In the genomic region with DNA sequence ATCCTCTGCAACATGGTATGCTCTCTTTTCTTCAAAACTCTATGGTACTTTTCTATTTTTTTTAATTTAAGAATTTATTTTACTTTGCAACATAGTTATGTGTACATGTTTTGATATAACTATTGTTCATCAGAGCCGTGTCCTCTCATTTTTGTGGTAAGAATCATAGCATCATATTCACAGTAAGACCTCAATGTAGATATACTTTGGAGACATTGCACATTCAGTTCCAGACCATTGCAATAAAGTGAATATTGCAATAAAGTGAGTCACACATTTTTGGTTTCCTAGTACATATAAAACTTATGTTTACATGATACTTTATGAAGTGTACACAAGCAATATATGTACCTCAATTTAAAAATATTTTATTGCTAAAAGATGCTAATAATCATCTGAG, we compare ENCODE assay signal across 38 cellular contexts. TPM values are rescaled to one million over a fixed set of nuclear protein-coding genes. Genes with fewer than 3 reads are reported as not detected.
"Had no signal": no experiment of that assay in that cellular context is flagged by ENCODE, and none has a peak within 500 bp of the region (broad histone marks: within the 10 kb centered on the region; RNA-seq: fewer than 3 reads in every experiment).

No MANE protein-coding gene starts in this region.

- H3K27me3 ChIP-seq: adrenal gland, ascending aorta, body of pancreas, brain microvascular endothelial cell, breast epithelium had no signal

- H3K36me3 ChIP-seq: adrenal gland, ascending aorta, brain microvascular endothelial cell, breast epithelium had no signal

- H3K4me1 ChIP-seq: adrenal gland, ascending aorta, body of pancreas, breast epithelium had no signal

- H3K4me3 ChIP-seq: adrenal gland, ascending aorta, body of pancreas, breast epithelium had no signal

- DNase-seq: activated B cell treated with CpG ODN at 0.5 μM for 24 hours; activated CD4-positive, alpha-beta memory T cell treated with anti-CD3 and anti-CD28 coated beads for 36 hours; activated CD4-positive, alpha-beta T cell treated with anti-CD3 and anti-CD28 coated beads for 4 hours; activated CD4-positive, alpha-beta T cell treated with anti-CD3 and anti-CD28 coated beads, Interleukin-2, amount 10 ng/mL, durations not matched to agents 24 days and 14 days; activated CD4-positive, alpha-beta T cell treated with anti-CD3 and anti-CD28 coated beads, Interleukin-2, amount 50 U/mL, for 1 hour; activated CD4-positive, alpha-beta T cell treated with anti-CD3 and anti-CD28 coated beads, Interleukin-2, amount 50 U/mL, for 4 hours; activated CD4-positive, CD25-positive, alpha-beta regulatory T cell treated with anti-CD3 and anti-CD28 coated beads, Interleukin-2, amount 50 U/mL, for 72 hours; activated CD8-positive, alpha-beta memory T cell treated with anti-CD3 and anti-CD28 coated beads, Interleukin-2, amount 50 U/mL, for 4 hours; activated CD8-positive, alpha-beta T cell treated with anti-CD3 and anti-CD28 coated beads for 36 hours; activated effector memory CD4-positive, alpha-beta T cell treated with anti-CD3 and anti-CD28 coated beads, Interleukin-2, amount 50 U/mL, for 16 hours; activated gamma-delta T cell treated with Interleukin-2 at 50 U/mL for 16 hours; activated naive CD4-positive, alpha-beta T cell; activated naive CD4-positive, alpha-beta T cell treated with anti-CD3 and anti-CD28 coated beads for 36 hours; activated naive CD4-positive, alpha-beta T cell treated with anti-CD3 and anti-CD28 coated beads, Interleukin-2, amount 50 U/mL, for 16 hours; activated naive CD8-positive, alpha-beta T cell treated with anti-CD3 and anti-CD28 coated beads for 36 hours; activated T-cell treated with anti-CD3 and anti-CD28 coated beads for 4 hours; activated T-cell treated with anti-CD3 and anti-CD28 coated beads, Interleukin-2, amount 50 U/mL, for 1 hour; activated T-cell treated with anti-CD3 and anti-CD28 coated beads, Interleukin-2, amount 50 U/mL, for 4 hours; activated T-cell treated with anti-CD3 and anti-CD28 coated beads, Interleukin-2, amount 50 U/mL, for 72 hours; adrenal gland; amygdala; anterior cingulate cortex; body of pancreas; brain microvascular endothelial cell; central memory CD4-positive, alpha-beta T cell; T-cell; T-helper 17 cell; T1000 had no signal

- H3K27ac ChIP-seq: adrenal gland, ascending aorta, body of pancreas, brain microvascular endothelial cell, breast epithelium, VCaP had no signal

- H3K9me3 ChIP-seq: adrenal gland, ascending aorta, body of pancreas had no signal

- ATAC-seq: activated CD8-positive, alpha-beta T cell treated with anti-CD3 and anti-CD28 coated beads for 36 hours; activated naive CD4-positive, alpha-beta T cell treated with anti-CD3 and anti-CD28 coated beads, Interleukin-2, amount 50 U/mL, for 72 hours; activated T-cell treated with anti-CD3 and anti-CD28 coated beads, Interleukin-2, amount 50 U/mL, for 4 hours; activated T-cell treated with anti-CD3 and anti-CD28 coated beads, Interleukin-2, amount 50 U/mL, for 72 hours; activated T-helper 17 cell treated with anti-CD3 and anti-CD28 coated beads, Interleukin-2, amount 50 U/mL, for 72 hours; body of pancreas; T-cell; T-helper 17 cell had no signal

RNA-seq across cellular contexts. Expression of gene LINC00305, which starts 22.7 kb away (rescaled TPM):
- total RNA-seq: activated B cell treated with CpG ODN at 0.5 μM for 24 hours; activated CD4-positive, alpha-beta memory T cell treated with anti-CD3 and anti-CD28 coated beads for 36 hours; activated CD4-positive, alpha-beta T cell treated with anti-CD3 and anti-CD28 coated beads, Interleukin-2, amount 10 ng/mL, durations not matched to agents 24 days and 14 days; activated CD8-positive, alpha-beta memory T cell treated with anti-CD3 and anti-CD28 coated beads for 36 hours; activated CD8-positive, alpha-beta T cell treated with anti-CD3 and anti-CD28 coated beads for 36 hours; activated naive CD4-positive, alpha-beta T cell treated with anti-CD3 and anti-CD28 coated beads for 36 hours; activated naive CD4-positive, alpha-beta T cell treated with anti-CD3 and anti-CD28 coated beads, Interleukin-2, amount 50 U/mL, for 72 hours; activated naive CD8-positive, alpha-beta T cell treated with anti-CD3 and anti-CD28 coated beads for 36 hours; activated T-cell treated with anti-CD3 and anti-CD28 coated beads, Interleukin-2, amount 50 U/mL, for 4 hours; activated T-cell treated with anti-CD3 and anti-CD28 coated beads, Interleukin-2, amount 50 U/mL, for 72 hours; activated T-helper 1 cell treated with anti-CD3 and anti-CD28 coated beads, Interleukin-12 subunit alpha, Interleukin-12 subunit beta, Interleukin-2, Interleukin-4 antibody, amounts not matched to agents 30 ng/mL and 10 ng/mL and 1 ng/mL, durations not matched to agents 14 hours and 24 hours and 36 hours; activated T-helper 17 cell treated with anti-CD3 and anti-CD28 coated beads, Interleukin-2, amount 50 U/mL, for 72 hours; adrenal gland; ascending aorta; body of pancreas; breast epithelium; cardiac septum; T-cell; T-helper 1 cell treated with Interleukin-12 subunit alpha and Interleukin-12 subunit beta and Interleukin-4 antibody, amounts not matched to agents 30 ng/mL and 1 ng/mL, for 36 hours; T-helper 17 cell; T-helper 2 cell treated with Interferon-gamma antibody and Interleukin-4, amounts not matched to agents 100 ng/mL and 5 ng/mL, for 36 hours had no signal
